Comparison of ENCODE assay signal across 15 cellular contexts in genomic region chr12:51622564-51622963, GRCh38. TPM values are rescaled to one million over a fixed set of nuclear protein-coding genes. Genes with fewer than 3 reads are reported as not detected.
DNase-seq lines count a peak whose midpoint lies in the region; ATAC-seq and TF ChIP-seq lines count a peak whose summit lies in the region.
"Had no signal": no experiment of that assay in that cellular context is flagged by ENCODE, and none has a peak within 500 bp of the region (broad histone marks: within the 10 kb centered on the region; RNA-seq: fewer than 3 reads in every experiment).

No MANE protein-coding gene starts in this region.

- 80 to 83% methylated on average over 1 of the region's 1 CpG for WGBS in transverse colon (ENCODE audit: low coverage in 1 of 2), 2 donors

- H3K79me2 ChIP-seq in GM23338 (replicated peaks; ENCODE audit: insufficient read depth) = peaks cover 85% of the 10 kb centered on the region

- POLR2A ChIA-PET in activated CD4-positive, alpha-beta memory T cell treated with anti-CD3 and anti-CD28 coated beads, Interleukin-2, amount 10 ng/mL, durations not matched to agents 7 days and 5 days (lab: Charles Lee) = no interaction called here

- H3K9me3 ChIP-seq in RWPE2 (ENCODE audit: severe bottlenecking) = no peaks in the 10 kb centered on the region
- no peaks in the 10 kb centered on the region for H3K9me3 ChIP-seq in skeletal muscle satellite cell (replicated peaks; ENCODE audit: low read length)
- H3K9me3 ChIP-seq in transverse colon = no peaks in the 10 kb centered on the region
- H3K9me3 ChIP-seq: uterus had no signal

- no peak overlapping the region for H3K4me3 Mint-ChIP-seq in GM23338
- H3K4me3 Mint-ChIP-seq in activated CD4-positive, alpha-beta memory T cell treated with anti-CD3 and anti-CD28 coated beads, Interleukin-2, amount 10 ng/mL, durations not matched to agents 7 days and 5 days = no peak overlapping the region
- no peak overlapping the region for H3K4me3 Mint-ChIP-seq in activated naive CD4-positive, alpha-beta T cell treated with anti-CD3 and anti-CD28 coated beads for 36 hours
- H3K4me3 Mint-ChIP-seq: mesothelial cell of epicardium, T-helper 17 cell had no signal

- H3K36me3 Mint-ChIP-seq in GM23338 (ENCODE audit: low read depth) = peaks cover 7% of the 10 kb centered on the region; the same call in 1 of the 3 replicates
- H3K36me3 Mint-ChIP-seq in activated CD4-positive, alpha-beta memory T cell treated with anti-CD3 and anti-CD28 coated beads, Interleukin-2, amount 10 ng/mL, durations not matched to agents 7 days and 5 days (ENCODE audit: low read depth) = no peaks in the 10 kb centered on the region
- H3K36me3 Mint-ChIP-seq in activated naive CD4-positive, alpha-beta T cell treated with anti-CD3 and anti-CD28 coated beads for 36 hours (ENCODE audit: low read depth) = no peaks in the 10 kb centered on the region
- H3K36me3 Mint-ChIP-seq: mesothelial cell of epicardium had no signal

- peak overlapping the region; percentile 52; the same call in 1 of the 2 replicates for H3K27ac Mint-ChIP-seq in GM23338
- H3K27ac Mint-ChIP-seq in activated CD4-positive, alpha-beta memory T cell treated with anti-CD3 and anti-CD28 coated beads, Interleukin-2, amount 10 ng/mL, durations not matched to agents 7 days and 5 days = no peak overlapping the region
- H3K27ac Mint-ChIP-seq in activated naive CD4-positive, alpha-beta T cell treated with anti-CD3 and anti-CD28 coated beads for 36 hours = no peak overlapping the region
- H3K27ac Mint-ChIP-seq: mesothelial cell of epicardium, T-helper 17 cell had no signal

- H4K20me1 ChIP-seq in GM23338 (replicated peaks; ENCODE audit: insufficient read depth) = peaks cover 11% of the 10 kb centered on the region

- H3K4me1 ChIP-seq in GM23338 (ENCODE audit: insufficient read depth) = no peaks in the 10 kb centered on the region
- peaks cover 6% of the 10 kb centered on the region for H3K4me1 ChIP-seq in RWPE2 (ENCODE audit: insufficient read depth, poor library complexity, severe bottlenecking)
- H3K4me1 ChIP-seq in skeletal muscle satellite cell (ENCODE audit: control insufficient read depth, insufficient read depth, low read length) = peaks cover 30% of the 10 kb centered on the region
- peaks cover 0 to 4% (median 2%) of the 10 kb centered on the region in 4 donors for H3K4me1 ChIP-seq in transverse colon
- H3K4me1 ChIP-seq: uterus had no signal

- H3K27me3 ChIP-seq in GM23338 (ENCODE audit: insufficient read depth) = no peaks in the 10 kb centered on the region
- H3K27me3 ChIP-seq in RWPE2 (ENCODE audit: insufficient read depth, poor library complexity, severe bottlenecking) = no peaks in the 10 kb centered on the region
- H3K27me3 ChIP-seq in skeletal muscle satellite cell (ENCODE audit: control insufficient read depth, insufficient read depth, low read length) = no peaks in the 10 kb centered on the region
- H3K27me3 ChIP-seq in transverse colon = no peaks in the 10 kb centered on the region
- H3K27me3 ChIP-seq: uterus had no signal

- ATAC-seq in GM23338 (no peak; the same call in 2 of the 3 replicates), RWPE2 (ENCODE audit: low read depth) (peak; percentile 61; the same call in 1 of the 3 replicates)
- ATAC-seq: T-helper 17 cell had no signal

- intact Hi-C loops in transverse colon (cut with DNase I; ENCODE audit: low total_unique reads) = no loop called here
- intact Hi-C loops in activated naive CD4-positive, alpha-beta T cell treated with anti-CD3 and anti-CD28 coated beads for 36 hours (cut with micrococcal nuclease) = no loop called here

- peaks cover 25% of the 10 kb centered on the region for H3K4me1 Mint-ChIP-seq in GM23338
- H3K4me1 Mint-ChIP-seq in activated CD4-positive, alpha-beta memory T cell treated with anti-CD3 and anti-CD28 coated beads, Interleukin-2, amount 10 ng/mL, durations not matched to agents 7 days and 5 days = no peaks in the 10 kb centered on the region
- no peaks in the 10 kb centered on the region for H3K4me1 Mint-ChIP-seq in activated naive CD4-positive, alpha-beta T cell treated with anti-CD3 and anti-CD28 coated beads for 36 hours (ENCODE audit: low read depth)
- H3K4me1 Mint-ChIP-seq: mesothelial cell of epicardium, T-helper 17 cell had no signal

- H3K4me2 ChIP-seq in GM23338 = no peak overlapping the region
- peak overlapping the region; percentile 58 for H3K4me2 ChIP-seq in skeletal muscle satellite cell (ENCODE audit: low read length)

- H3K9ac ChIP-seq in skeletal muscle satellite cell (ENCODE audit: low read depth, low read length) = peak overlapping the region; percentile 1

- TF ChIP-seq EP300 in transverse colon (IDR thresholded peaks at IDR 0.05; ENCODE audit: low read depth) = no peak

- no peak overlapping the region for H2AFZ ChIP-seq in GM23338

- no peaks in the 10 kb centered on the region for H3K27me3 Mint-ChIP-seq in GM23338 (ENCODE audit: insufficient read depth, low read depth, poor library complexity)
- peaks cover 24% of the 10 kb centered on the region for H3K27me3 Mint-ChIP-seq in activated CD4-positive, alpha-beta memory T cell treated with anti-CD3 and anti-CD28 coated beads, Interleukin-2, amount 10 ng/mL, durations not matched to agents 7 days and 5 days
- H3K27me3 Mint-ChIP-seq in activated naive CD4-positive, alpha-beta T cell treated with anti-CD3 and anti-CD28 coated beads for 36 hours (ENCODE audit: low read depth) = peaks cover 2% of the 10 kb centered on the region

- H3K9me3 Mint-ChIP-seq in GM23338 = peaks cover 3% of the 10 kb centered on the region; the same call in 1 of the 3 replicates
- H3K9me3 Mint-ChIP-seq in activated CD4-positive, alpha-beta memory T cell treated with anti-CD3 and anti-CD28 coated beads, Interleukin-2, amount 10 ng/mL, durations not matched to agents 7 days and 5 days = no peaks in the 10 kb centered on the region
- H3K9me3 Mint-ChIP-seq in activated naive CD4-positive, alpha-beta T cell treated with anti-CD3 and anti-CD28 coated beads for 36 hours = no peaks in the 10 kb centered on the region
- H3K9me3 Mint-ChIP-seq: mesothelial cell of epicardium had no signal

- DNase-seq in GM23338 (ENCODE audit: low spot score) = no peak
- no peak for DNase-seq in RWPE2 (ENCODE audit: low spot score)
- peak; percentile 46 for DNase-seq in fibroblast of peridontal ligament (ENCODE audit: extremely low read depth)
- DNase-seq in nucleus accumbens (lab: John Stamatoyannopoulos, UW) = no peak
- DNase-seq in activated CD4-positive, alpha-beta memory T cell treated with anti-CD3 and anti-CD28 coated beads, Interleukin-2, amount 10 ng/mL, durations not matched to agents 7 days and 5 days = no peak
- no peak for DNase-seq in transverse colon
- DNase-seq in activated naive CD4-positive, alpha-beta T cell treated with anti-CD3 and anti-CD28 coated beads for 36 hours = no peak
- DNase-seq: activated gamma-delta T cell treated with Interleukin-2 at 50 U/mL for 16 hours; effector CD4-positive, alpha-beta T cell; foreskin melanocyte; stimulated activated naive CD4-positive, alpha-beta T cell treated with Interleukin-2 at 50 U/mL for 16 hours; T-helper 17 cell; uterus had no signal

- TF ChIP-seq POLR2A in transverse colon (IDR thresholded peaks at IDR 0.05) = no peak

- H3K27ac ChIP-seq in GM23338 (ENCODE audit: low read depth) (no peak overlapping the region), RWPE2 (ENCODE audit: poor library complexity, severe bottlenecking) (no peak overlapping the region), transverse colon (no peak overlapping the region)
- H3K27ac ChIP-seq: uterus had no signal

- in situ Hi-C loops in transverse colon (cut with MboI; ENCODE audit: low pct_ligation_motif_present in 1 of 4, low pct_unique_long_range_greater_than_20kb in 1 of 4, low sequenced_read_pairs in 3 of 4) = no loop called here

- no peaks in the 10 kb centered on the region for H3K9me2 ChIP-seq in GM23338 (ENCODE audit: insufficient read depth)

- H3K4me3 ChIP-seq in GM23338 (no peak overlapping the region), RWPE2 (ENCODE audit: severe bottlenecking) (no peak overlapping the region), skeletal muscle satellite cell (ENCODE audit: low read length) (peak overlapping the region; percentile 5), transverse colon (no peak overlapping the region)
- H3K4me3 ChIP-seq: uterus had no signal

- no peaks in the 10 kb centered on the region for H3K36me3 ChIP-seq in GM23338 (ENCODE audit: insufficient read depth)
- no peaks in the 10 kb centered on the region for H3K36me3 ChIP-seq in RWPE2 (ENCODE audit: low read depth)
- H3K36me3 ChIP-seq in skeletal muscle satellite cell (ENCODE audit: insufficient read depth, low read length) = no peaks in the 10 kb centered on the region
- no peaks in the 10 kb centered on the region for H3K36me3 ChIP-seq in transverse colon
- H3K36me3 ChIP-seq: uterus had no signal

- H3F3A ChIP-seq in GM23338 (replicated peaks; ENCODE audit: low read depth) = no peaks in the 10 kb centered on the region

- TF ChIP-seq CTCF in GM23338 (conservative IDR thresholded peaks at IDR 0.05; ENCODE audit: low read depth in 2 of 2) = no peak
- no peak for TF ChIP-seq CTCF in RWPE2 (IDR thresholded peaks at IDR 0.05; ENCODE audit: poor library complexity, severe bottlenecking)
- no peak for TF ChIP-seq CTCF in transverse colon (IDR thresholded peaks at IDR 0.05)

- CTCF ChIA-PET in activated CD4-positive, alpha-beta memory T cell treated with anti-CD3 and anti-CD28 coated beads, Interleukin-2, amount 10 ng/mL, durations not matched to agents 7 days and 5 days (lab: Charles Lee) = no interaction called here
- CTCF ChIA-PET in activated naive CD4-positive, alpha-beta T cell treated with anti-CD3 and anti-CD28 coated beads for 36 hours (lab: Charles Lee) = no interaction called here

RNA-seq across cellular contexts. Expression of gene SCN8A, which starts 31.5 kb away (rescaled TPM):
- total RNA-seq in GM23338 (2014; rRNA removed; shearing (Covaris generic)) = 10.0 and 23.9 TPM in 2 replicates
- 2.9 and 4.6 TPM in 2 replicates for polyA plus RNA-seq in GM23338 (2016; fragmentation: Nextera tagmentation; extraction: Ambion mirVana)
- 2.5 and 6.6 TPM in 2 replicates for total RNA-seq in skeletal muscle satellite cell (2012; rRNA removed)
- under 1 TPM; 0.33 to 0.58 TPM for total RNA-seq in activated CD4-positive, alpha-beta memory T cell treated with anti-CD3 and anti-CD28 coated beads, Interleukin-2, amount 10 ng/mL, durations not matched to agents 7 days and 5 days
- 1 to 10 TPM in 3 of 4 donors, under 1 TPM in 1; 0.37 to 6.8 (median 3.2) TPM for total RNA-seq in transverse colon
- total RNA-seq in activated naive CD4-positive, alpha-beta T cell treated with anti-CD3 and anti-CD28 coated beads for 36 hours = under 1 TPM; 0.42 to 0.50 TPM
